ENCODE assay signal across 8 cellular contexts in genomic region chr19:56477429-56478338, GRCh38. TPM values are rescaled to one million over a fixed set of nuclear protein-coding genes. Genes with fewer than 3 reads are reported as not detected.
DNase-seq lines count a peak whose midpoint lies in the region; ATAC-seq and TF ChIP-seq lines count a peak whose summit lies in the region.

No MANE protein-coding gene starts in this region.

- H3K4me3 ChIP-seq in CD4-positive, CD25-positive, alpha-beta regulatory T cell (ENCODE audit: low read depth, low read length) = no peak overlapping the region
- peak overlapping the region; percentile 53 for H3K4me3 ChIP-seq in mononuclear cell (ENCODE audit: low read length)

- peaks cover 12% of the 10 kb centered on the region for H3K36me3 Mint-ChIP-seq in CD4-positive, CD25-positive, alpha-beta regulatory T cell

- peak; percentile 71 to 75 for ATAC-seq in CD4-positive, CD25-positive, alpha-beta regulatory T cell (ENCODE audit: low read depth in 2 of 2)
- no peak for ATAC-seq in HG02938 (IDR thresholded peaks at IDR 0.05; ENCODE audit: unreplicated experiment)

- peak overlapping the region in 2 of 3 donors; percentile 60 to 92 for H3K27ac Mint-ChIP-seq in CD4-positive, CD25-positive, alpha-beta regulatory T cell

- no peak for TF ChIP-seq POLR2A in erythroblast (IDR thresholded peaks at IDR 0.05; ENCODE audit: low read length)

- DNase-seq in CD4-positive, CD25-positive, alpha-beta regulatory T cell = peak; percentile 19 to 64 (median 39)
- peak; percentile 93 for DNase-seq in NCI-H2196 (lab: John Stamatoyannopoulos, UW; ENCODE audit: unreplicated experiment)
- DNase-seq in activated CD8-positive, alpha-beta memory T cell treated with anti-CD3 and anti-CD28 coated beads, Interleukin-2, amount 50 U/mL, for 4 hours = peak; percentile 72
- DNase-seq in erythroblast (lab: John Stamatoyannopoulos, UW) = peak; percentile 64 to 74
- peak; percentile 50 to 55 for DNase-seq in stimulated activated CD8-positive, alpha-beta memory T cell treated with anti-CD3 and anti-CD28 coated beads, Interleukin-2, amount 100 ng/mL, for 48 hours (ENCODE audit: low read depth in 2 of 2)
- no peak for DNase-seq in NCI-H1105 (lab: John Stamatoyannopoulos, UW)

- no peaks in the 10 kb centered on the region for H3K36me3 ChIP-seq in CD4-positive, CD25-positive, alpha-beta regulatory T cell (ENCODE audit: control insufficient read depth, insufficient read depth, low read length)

- H3K4me1 Mint-ChIP-seq in CD4-positive, CD25-positive, alpha-beta regulatory T cell = peaks cover 4 to 20% (median 5%) of the 10 kb centered on the region in 4 donors

- no peaks in the 10 kb centered on the region for H3K27me3 ChIP-seq in CD4-positive, CD25-positive, alpha-beta regulatory T cell (ENCODE audit: control insufficient read depth, insufficient read depth, low read length)
- no peaks in the 10 kb centered on the region for H3K27me3 ChIP-seq in mononuclear cell (ENCODE audit: insufficient read depth, low read length)

- H3K9me3 Mint-ChIP-seq in CD4-positive, CD25-positive, alpha-beta regulatory T cell = peaks cover 4 to 68% (median 26%) of the 10 kb centered on the region in 7 donors

- peaks cover 3% of the 10 kb centered on the region for H3K4me1 ChIP-seq in CD4-positive, CD25-positive, alpha-beta regulatory T cell (ENCODE audit: control insufficient read depth, insufficient read depth, low read length, poor library complexity, severe bottlenecking)
- peaks cover 23% of the 10 kb centered on the region for H3K4me1 ChIP-seq in mononuclear cell (ENCODE audit: insufficient read depth, low read length)

- peak overlapping the region in 3 of 4 donors; percentile 67 to 89 (median 89) for H3K4me3 Mint-ChIP-seq in CD4-positive, CD25-positive, alpha-beta regulatory T cell

- peak overlapping the region; percentile 64 for H3K27ac ChIP-seq in CD4-positive, CD25-positive, alpha-beta regulatory T cell (ENCODE audit: insufficient read depth, low read length, poor library complexity, severe bottlenecking)

- peaks cover 5% of the 10 kb centered on the region for H3K27me3 Mint-ChIP-seq in CD4-positive, CD25-positive, alpha-beta regulatory T cell

- H3K9me3 ChIP-seq in CD4-positive, CD25-positive, alpha-beta regulatory T cell (ENCODE audit: control insufficient read depth in 2 of 2, low read length in 2 of 2) = peaks cover 41 to 72% of the 10 kb centered on the region in 2 experiments
- peaks cover 9% of the 10 kb centered on the region for H3K9me3 ChIP-seq in mononuclear cell (ENCODE audit: low read depth, low read length)

RNA-seq across cellular contexts. Expression of gene ZNF667, which starts 0.5 kb away (rescaled TPM):
- 0.91 TPM for total RNA-seq in CD4-positive, CD25-positive, alpha-beta regulatory T cell
- 1 to 10 TPM in 1 of 4 donors, under 1 TPM in 3; 0.14 to 2.5 (median 0.50) TPM for polyA plus RNA-seq in CD4-positive, CD25-positive, alpha-beta regulatory T cell
- total RNA-seq in mononuclear cell = 2.9 TPM

RNA-seq across cellular contexts. Expression of gene ZNF471, which starts 30.0 kb away (rescaled TPM):
- 0.62 TPM for total RNA-seq in CD4-positive, CD25-positive, alpha-beta regulatory T cell
- polyA plus RNA-seq in CD4-positive, CD25-positive, alpha-beta regulatory T cell = under 1 TPM in 3 of 4 donors, not detected in 1; 0.17 to 0.39 (median 0.30) TPM
- total RNA-seq in mononuclear cell = 1.2 TPM
